ENCODE assay signal across 9 cellular contexts in the genomic region with DNA sequence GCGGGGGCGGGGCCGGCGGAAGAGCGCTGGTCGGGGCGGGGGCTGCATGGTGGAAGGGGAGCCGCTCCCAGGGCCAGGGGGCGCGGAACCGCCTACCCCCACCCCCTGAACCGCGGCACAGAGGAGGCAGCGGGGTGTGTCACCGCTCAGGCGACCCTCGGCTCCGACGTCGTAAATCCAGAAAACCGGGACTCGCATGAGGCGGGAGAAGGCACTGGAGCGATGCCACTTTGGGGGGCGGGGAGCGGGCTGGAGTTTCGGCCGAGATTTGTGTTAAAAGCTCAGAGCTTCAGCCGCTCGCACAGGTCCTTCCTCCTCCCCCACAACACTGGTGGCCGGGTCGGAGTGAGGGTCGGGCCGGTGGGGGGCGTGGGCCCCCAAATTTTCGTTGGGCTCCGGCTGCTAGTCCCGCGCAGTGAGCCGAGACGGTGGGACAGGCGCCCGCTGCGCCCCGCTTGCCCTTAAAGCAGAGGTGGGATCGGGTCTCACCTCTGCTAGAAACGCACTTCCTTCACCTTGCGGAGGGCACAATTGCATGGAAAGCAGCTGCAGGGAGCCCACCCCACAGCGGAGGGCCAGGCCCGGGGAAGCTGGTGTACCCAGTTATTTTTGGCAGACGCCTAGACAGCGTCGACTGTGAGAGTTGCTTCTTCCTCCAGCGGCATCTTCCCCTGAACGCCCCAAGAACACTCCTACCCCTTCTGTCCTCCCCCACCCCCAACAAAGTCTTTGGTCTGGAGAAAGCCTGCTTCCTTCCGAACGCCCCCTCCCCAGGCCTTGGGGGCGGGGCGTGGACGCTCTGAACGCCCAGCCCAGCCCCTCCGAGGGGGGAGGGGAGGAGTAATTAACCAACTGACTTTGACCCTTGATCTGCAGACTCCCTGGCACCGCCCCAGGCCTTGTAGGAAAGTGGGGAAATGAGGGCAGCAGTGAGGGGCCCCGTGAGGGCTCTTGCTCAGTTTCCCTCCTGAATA. TPM values are rescaled to one million over a fixed set of nuclear protein-coding genes. Genes with fewer than 3 reads are reported as not detected.
DNase-seq lines count a peak whose midpoint lies in the region; ATAC-seq lines count a peak whose summit lies in the region.
"Had no signal": no experiment of that assay in that cellular context is flagged by ENCODE, and none has a peak within 500 bp of the region (broad histone marks: within the 10 kb centered on the region; RNA-seq: fewer than 3 reads in every experiment).

No MANE protein-coding gene starts in this region.

- H3K36me3 ChIP-seq in SK-N-MC (ENCODE audit: insufficient read depth, low read length): no peaks in the 10 kb centered on the region
- no peaks in the 10 kb centered on the region for H3K36me3 ChIP-seq in iPS-18a (ENCODE audit: control insufficient read depth, low read depth, low read length)
- H3K36me3 ChIP-seq: SJCRH30 had no signal

- intact Hi-C loops in activated CD4-positive, alpha-beta T cell treated with anti-CD3 and anti-CD28 coated beads for 36 hours (cut with DNase I, micrococcal nuclease): no loop called here

- H3K4me1 ChIP-seq in iPS-18a (ENCODE audit: control insufficient read depth, low read depth, low read length): peaks cover 25% of the 10 kb centered on the region
- H3K4me1 ChIP-seq: SJCRH30 had no signal

- H3K4me1 Mint-ChIP-seq in activated CD4-positive, alpha-beta T cell treated with anti-CD3 and anti-CD28 coated beads for 36 hours: peaks cover 18% of the 10 kb centered on the region
- H3K4me1 Mint-ChIP-seq in stimulated activated memory B cell treated with anti-CD40 and anti-IgM and Interleukin-4, amounts not matched to agents 10 μg/mL and 1 μg/mL and 100 μg/mL, for 72 hours: peaks cover 49% of the 10 kb centered on the region

- peaks cover 58% of the 10 kb centered on the region for H3K27me3 ChIP-seq in iPS-18a (ENCODE audit: control insufficient read depth, insufficient read depth, low read length)

- POLR2A ChIA-PET in activated CD4-positive, alpha-beta T cell treated with anti-CD3 and anti-CD28 coated beads for 36 hours (lab: Charles Lee): interaction anchor here (0.7 kb wide), 1 partner anchor 432 kb away, joined by 3 read pairs; no protein-coding TSS in a partner anchor

- H3K36me3 Mint-ChIP-seq in activated CD4-positive, alpha-beta T cell treated with anti-CD3 and anti-CD28 coated beads for 36 hours (ENCODE audit: low read depth): no peaks in the 10 kb centered on the region
- H3K36me3 Mint-ChIP-seq in stimulated activated memory B cell treated with anti-CD40 and anti-IgM and Interleukin-4, amounts not matched to agents 10 μg/mL and 1 μg/mL and 100 μg/mL, for 72 hours: no peaks in the 10 kb centered on the region

- no peak for ATAC-seq in activated CD4-positive, alpha-beta T cell treated with anti-CD3 and anti-CD28 coated beads for 36 hours
- no peak for ATAC-seq in stimulated activated memory B cell treated with anti-CD40 and anti-IgM and Interleukin-4, amounts not matched to agents 10 μg/mL and 1 μg/mL and 100 μg/mL, for 72 hours
- ATAC-seq in HG02610 (IDR thresholded peaks at IDR 0.05; ENCODE audit: unreplicated experiment): no peak
- ATAC-seq in HG02571 (IDR thresholded peaks at IDR 0.05; ENCODE audit: unreplicated experiment): no peak

- peaks cover 41% of the 10 kb centered on the region for H3K27me3 Mint-ChIP-seq in activated CD4-positive, alpha-beta T cell treated with anti-CD3 and anti-CD28 coated beads for 36 hours
- H3K27me3 Mint-ChIP-seq in stimulated activated memory B cell treated with anti-CD40 and anti-IgM and Interleukin-4, amounts not matched to agents 10 μg/mL and 1 μg/mL and 100 μg/mL, for 72 hours: peaks cover 36% of the 10 kb centered on the region

- H3K9ac ChIP-seq in SK-N-MC (ENCODE audit: insufficient read length) (no peak overlapping the region), iPS-18a (ENCODE audit: low read length) (peak overlapping the region; percentile 28)

- H3K9me3 Mint-ChIP-seq in activated CD4-positive, alpha-beta T cell treated with anti-CD3 and anti-CD28 coated beads for 36 hours (ENCODE audit: low read depth): no peaks in the 10 kb centered on the region
- H3K9me3 Mint-ChIP-seq in stimulated activated memory B cell treated with anti-CD40 and anti-IgM and Interleukin-4, amounts not matched to agents 10 μg/mL and 1 μg/mL and 100 μg/mL, for 72 hours: no peaks in the 10 kb centered on the region

- H3K9me3 ChIP-seq in SK-N-MC (ENCODE audit: low read depth, low read length) (no peaks in the 10 kb centered on the region), iPS-18a (ENCODE audit: control insufficient read depth, low read depth, low read length) (no peaks in the 10 kb centered on the region)
- H3K9me3 ChIP-seq: SJCRH30 had no signal

- H3K27ac ChIP-seq in SK-N-MC (no peak overlapping the region), iPS-18a (ENCODE audit: low read length) (no peak overlapping the region)
- H3K27ac ChIP-seq: SJCRH30 had no signal

- peak overlapping the region; percentile 39 for H3K4me3 Mint-ChIP-seq in activated CD4-positive, alpha-beta T cell treated with anti-CD3 and anti-CD28 coated beads for 36 hours
- H3K4me3 Mint-ChIP-seq in stimulated activated memory B cell treated with anti-CD40 and anti-IgM and Interleukin-4, amounts not matched to agents 10 μg/mL and 1 μg/mL and 100 μg/mL, for 72 hours: peak overlapping the region; percentile 79

- no peak for DNase-seq in activated CD4-positive, alpha-beta T cell treated with anti-CD3 and anti-CD28 coated beads for 36 hours
- no peak for DNase-seq in activated CD4-positive, alpha-beta T cell treated with anti-CD3 and anti-CD28 coated beads for 4 hours
- DNase-seq in SK-N-MC (ENCODE audit: low read depth, low spot score) (no peak), COLO829 (ENCODE audit: low spot score) (no peak)
- DNase-seq: SJCRH30 had no signal

- peak overlapping the region; percentile 71 for H3K4me3 ChIP-seq in SK-N-MC
- peak overlapping the region; percentile 68 for H3K4me3 ChIP-seq in iPS-18a (ENCODE audit: low read length)
- H3K4me3 ChIP-seq: SJCRH30 had no signal

- CTCF ChIA-PET in activated CD4-positive, alpha-beta T cell treated with anti-CD3 and anti-CD28 coated beads for 36 hours (lab: Charles Lee): interaction anchor here (1.1 to 2.0 kb wide), 3 partner anchors 8 to 29 kb away, joined by 4 to 12 read pairs (median 6); no protein-coding TSS in a partner anchor

- peak overlapping the region; percentile 47 for H3K27ac Mint-ChIP-seq in activated CD4-positive, alpha-beta T cell treated with anti-CD3 and anti-CD28 coated beads for 36 hours
- H3K27ac Mint-ChIP-seq in stimulated activated memory B cell treated with anti-CD40 and anti-IgM and Interleukin-4, amounts not matched to agents 10 μg/mL and 1 μg/mL and 100 μg/mL, for 72 hours: peak overlapping the region; percentile 83

RNA-seq across cellular contexts. Expression of a gene that starts 1.1 kb away (rescaled TPM):
- under 1 TPM; 0.09 to 0.19 TPM for total RNA-seq in activated CD4-positive, alpha-beta T cell treated with anti-CD3 and anti-CD28 coated beads for 36 hours
- total RNA-seq: SJCRH30 had no signal

RNA-seq across cellular contexts. Expression of a gene that starts 7.2 kb away (rescaled TPM):
- 10 to 100 TPM; 11.7 to 14.4 TPM for total RNA-seq in activated CD4-positive, alpha-beta T cell treated with anti-CD3 and anti-CD28 coated beads for 36 hours

RNA-seq across cellular contexts. Expression of a gene that starts 45.8 kb away (rescaled TPM):
- total RNA-seq in activated CD4-positive, alpha-beta T cell treated with anti-CD3 and anti-CD28 coated beads for 36 hours: 1 to 10 TPM; 2.9 to 3.0 TPM
